In the genomic region with DNA sequence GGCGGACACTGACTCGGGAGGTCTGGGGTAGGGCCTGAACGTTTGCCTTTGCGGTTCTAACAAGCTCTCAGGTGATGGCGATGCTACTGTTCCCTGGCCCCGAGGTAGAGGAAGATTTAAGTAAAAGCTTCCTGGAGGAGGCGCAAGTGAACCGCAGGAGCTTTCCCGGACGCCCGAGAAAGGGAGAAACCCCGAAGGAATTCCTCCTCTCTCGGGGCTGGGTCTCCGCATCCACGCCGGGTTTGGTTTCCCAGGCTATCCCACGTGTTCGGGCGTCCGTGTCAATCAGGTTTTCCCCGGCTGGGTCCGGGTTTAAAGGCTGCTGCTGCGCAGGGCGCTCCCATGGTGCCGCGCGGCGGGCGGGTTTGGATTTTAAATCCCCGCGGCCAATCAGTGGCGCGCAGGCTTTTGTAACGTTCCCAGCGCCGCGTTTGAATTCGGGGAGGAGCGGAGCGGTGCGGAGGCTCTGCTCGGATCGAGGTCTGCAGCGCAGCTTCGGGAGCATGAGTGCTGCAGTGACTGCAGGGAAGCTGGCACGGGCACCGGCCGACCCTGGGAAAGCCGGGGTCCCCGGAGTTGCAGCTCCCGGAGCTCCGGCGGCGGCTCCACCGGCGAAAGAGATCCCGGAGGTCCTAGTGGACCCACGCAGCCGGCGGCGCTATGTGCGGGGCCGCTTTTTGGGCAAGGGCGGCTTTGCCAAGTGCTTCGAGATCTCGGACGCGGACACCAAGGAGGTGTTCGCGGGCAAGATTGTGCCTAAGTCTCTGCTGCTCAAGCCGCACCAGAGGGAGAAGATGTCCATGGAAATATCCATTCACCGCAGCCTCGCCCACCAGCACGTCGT, we compare ENCODE assay signal across 8 cellular contexts. TPM values are rescaled to one million over a fixed set of nuclear protein-coding genes. Genes with fewer than 3 reads are reported as not detected.
A peak's percentile ranks its signal among the peaks of the same experiment; 100 is the strongest.
DNase-seq lines count a peak whose midpoint lies in the region; ATAC-seq and TF ChIP-seq lines count a peak whose summit lies in the region.

A gene (plus strand): TSS at position 460 of the 844 bp plus-strand sequence. CDS start 44 bp downstream, at position 504.

- peak in 13 of 14 donors; percentile 15 to 55 (median 35) for DNase-seq in C1 segment of cervical spinal cord (lab: John Stamatoyannopoulos, UW)
- peak; percentile 82 for DNase-seq in GM19240 (ENCODE audit: insufficient read length, low spot score)
- peak; percentile 97 for DNase-seq in NCI-H82 (lab: John Stamatoyannopoulos, UW)
- peak; percentile 92 for DNase-seq in activated CD8-positive, alpha-beta T cell treated with anti-CD3 and anti-CD28 coated beads for 36 hours
- peak; percentile 32 for DNase-seq in effector CD8-positive, alpha-beta T cell (lab: John Stamatoyannopoulos, UW)
- peak; percentile 66 for DNase-seq in medulla oblongata (ENCODE audit: extremely low spot score)
- peak; percentile 49 for DNase-seq in stimulated activated CD8-positive, alpha-beta memory T cell treated with anti-CD3 and anti-CD28 coated beads, Interleukin-12 subunit alpha, Interleukin-12 subunit beta, amount 100 ng/mL, for 24 hours (ENCODE audit: extremely low read depth)

- H3K36me3 Mint-ChIP-seq in activated CD8-positive, alpha-beta T cell treated with anti-CD3 and anti-CD28 coated beads for 36 hours (ENCODE audit: low read depth): peaks cover 40% of the 10 kb centered on the region

- intact Hi-C loops in activated CD8-positive, alpha-beta T cell treated with anti-CD3 and anti-CD28 coated beads for 36 hours (cut with micrococcal nuclease): no loop called here

- H3K27me3 Mint-ChIP-seq in activated CD8-positive, alpha-beta T cell treated with anti-CD3 and anti-CD28 coated beads for 36 hours: no peaks in the 10 kb centered on the region

- POLR2A ChIA-PET in activated CD8-positive, alpha-beta T cell treated with anti-CD3 and anti-CD28 coated beads for 36 hours (lab: Charles Lee): interaction anchor here (0.6 to 4.1 kb wide), 9 partner anchors 9 to 525 kb away, joined by 3 to 19 read pairs (median 4); a partner anchor contains a TSS

- H3K4me3 Mint-ChIP-seq in activated CD8-positive, alpha-beta T cell treated with anti-CD3 and anti-CD28 coated beads for 36 hours: peak within 1 kb of the TSS; percentile 93

- no peaks in the 10 kb centered on the region for H3K9me3 Mint-ChIP-seq in activated CD8-positive, alpha-beta T cell treated with anti-CD3 and anti-CD28 coated beads for 36 hours

- CTCF ChIA-PET in activated CD8-positive, alpha-beta T cell treated with anti-CD3 and anti-CD28 coated beads for 36 hours (lab: Charles Lee): interaction anchor here (0.8 to 1.6 kb wide), 3 partner anchors 82 to 803 kb away, joined by 3 to 6 read pairs (median 5); a partner anchor contains a TSS

- peak; percentile 71 for ATAC-seq in HG03558 (IDR thresholded peaks at IDR 0.05; ENCODE audit: extremely low read depth, unreplicated experiment)
- ATAC-seq in activated CD8-positive, alpha-beta T cell treated with anti-CD3 and anti-CD28 coated beads for 36 hours: peak; percentile 98

- no peak for TF ChIP-seq CTCF in activated CD8-positive, alpha-beta T cell treated with anti-CD3 and anti-CD28 coated beads for 36 hours (IDR thresholded peaks at IDR 0.05)

- H3K27ac Mint-ChIP-seq in activated CD8-positive, alpha-beta T cell treated with anti-CD3 and anti-CD28 coated beads for 36 hours: peak within 1 kb of the TSS; percentile 63

- H3K4me1 Mint-ChIP-seq in activated CD8-positive, alpha-beta T cell treated with anti-CD3 and anti-CD28 coated beads for 36 hours (ENCODE audit: low read depth): peaks cover 12% of the 10 kb centered on the region

RNA-seq across cellular contexts. Expression of the gene that starts here (rescaled TPM):
- 10 to 100 TPM; 85.8 to 87.9 TPM for total RNA-seq in activated CD8-positive, alpha-beta T cell treated with anti-CD3 and anti-CD28 coated beads for 36 hours

Comparison
In these comparisons a context has a peak if more than half of its experiments do, and no peak if none do; other contexts are left out.
1. Peak in every context shown above with its lines: DNase-seq and ATAC-seq.
2. DNase-seq: peak in every context shown above with its lines; median percentile 97 in NCI-H82; 92 in activated CD8-positive, alpha-beta T cell treated with anti-CD3 and anti-CD28 coated beads for 36 hours; 82 in GM19240; 66 in medulla oblongata; 49 in stimulated activated CD8-positive, alpha-beta memory T cell treated with anti-CD3 and anti-CD28 coated beads, Interleukin-12 subunit alpha, Interleukin-12 subunit beta, amount 100 ng/mL, for 24 hours; 35 in C1 segment of cervical spinal cord; 32 in effector CD8-positive, alpha-beta T cell.